ENCODE assay signal across 8 cellular contexts in genomic region chr2:237967463-237967871, GRCh38. TPM values are rescaled to one million over a fixed set of nuclear protein-coding genes. Genes with fewer than 3 reads are reported as not detected.
DNase-seq lines count a peak whose midpoint lies in the region; ATAC-seq, FAIRE-seq and TF ChIP-seq lines count a peak whose summit lies in the region.

No MANE protein-coding gene starts in this region.

- FAIRE-seq in K562 (lab: Jason Lieb, UNC) = no peak

- H3K4me3 ChIP-seq in GM08714 (ENCODE audit: low read length) (peak overlapping the region; percentile 58), MG63 (peak overlapping the region; percentile 79), K562 (peak overlapping the region; percentile 79), smooth muscle cell (peak overlapping the region; percentile 91)

- peak overlapping the region; percentile 74 to 96 for H3K9ac ChIP-seq in K562 (ENCODE audit: insufficient read depth in 1 of 2, low read depth in 2 of 2, low read length in 2 of 2)
- H3K9ac ChIP-seq in smooth muscle cell (ENCODE audit: low read depth) = peak overlapping the region; percentile 81

- WGBS in K562 (ENCODE audit: insufficient coverage, low coverage, missing lambda C conversion rate) = 0% methylated on average over 13 of the region's 30 CpGs
- WGBS in smooth muscle cell (ENCODE audit: low lambda C conversion rate) = under 1% methylated on average over 29 of the region's 30 CpGs

- H3K9me3 ChIP-seq in MG63 (peaks cover 13% of the 10 kb centered on the region), K562 (replicated peaks; ENCODE audit: control insufficient read depth, insufficient read depth, low read depth, low read length) (peaks cover 7% of the 10 kb centered on the region), smooth muscle cell (replicated peaks; ENCODE audit: low read depth) (no peaks in the 10 kb centered on the region)

- TF ChIP-seq CTCF in K562 (IDR thresholded peaks at IDR 0.05 in 2 of 3, conservative IDR thresholded peaks at IDR 0.05 in 1 of 3; ENCODE audit: insufficient read depth in 2 of 3, low read depth in 1 of 3, low read length in 3 of 3) (no peak), smooth muscle cell (IDR thresholded peaks at IDR 0.05; ENCODE audit: borderline replicate concordance, insufficient read depth, poor library complexity, severe bottlenecking) (no peak)

- in situ Hi-C loops in K562 (cut with MboI) = no loop called here

- no peak for TF ChIP-seq RAD21 in K562 (CRISPR knock-in tag; conservative IDR thresholded peaks at IDR 0.05 in 1 of 2, IDR thresholded peaks at IDR 0.05 in 1 of 2)

- H3K4me2 ChIP-seq in K562 (ENCODE audit: insufficient read depth, low read length) (peak overlapping the region; percentile 79), smooth muscle cell (peak overlapping the region; percentile 99)

- H3K79me2 ChIP-seq in K562 (ENCODE audit: control insufficient read depth, insufficient read depth, low read length) (peaks cover 53% of the 10 kb centered on the region), smooth muscle cell (ENCODE audit: low read depth) (peaks cover 52% of the 10 kb centered on the region)

- H3K27ac ChIP-seq in K562 (ENCODE audit: extremely low read depth, low read depth, low read length) (peak overlapping the region; percentile 71), smooth muscle cell (ENCODE audit: low read depth) (no peak overlapping the region)

- H3K9me1 ChIP-seq in K562 (ENCODE audit: control insufficient read depth, insufficient read depth, low read length) = peaks cover 7% of the 10 kb centered on the region

- H3K4me1 ChIP-seq in K562 (replicated peaks in 1 of 2; ENCODE audit: control insufficient read depth in 2 of 2, insufficient read depth in 2 of 2, low read length in 2 of 2) = peaks cover 37 to 41% of the 10 kb centered on the region in 2 experiments
- peaks cover 13% of the 10 kb centered on the region for H3K4me1 ChIP-seq in smooth muscle cell (ENCODE audit: low read depth)

- intact Hi-C loops in K562 (cut with micrococcal nuclease) = no loop called here

- H3K27me3 ChIP-seq in MG63 (no peaks in the 10 kb centered on the region), K562 (ENCODE audit: control insufficient read depth in 2 of 2, insufficient read depth in 2 of 2, low read length in 2 of 2) (no peaks in the 10 kb centered on the region), smooth muscle cell (ENCODE audit: low read depth) (no peaks in the 10 kb centered on the region)

- H4K20me1 ChIP-seq in K562 (replicated peaks; ENCODE audit: control insufficient read depth, insufficient read depth, low read length) (peaks cover 25% of the 10 kb centered on the region; the same call in 1 of the 2 replicates), smooth muscle cell (ENCODE audit: low read depth) (peaks cover 51% of the 10 kb centered on the region)

- no peaks in the 10 kb centered on the region for H3F3A ChIP-seq in smooth muscle cell (ENCODE audit: low read depth)

- no peak for TF ChIP-seq POLR2A in K562 (conservative IDR thresholded peaks at IDR 0.05)

- 0 out of 3 replicates have a peak, but pooled peaks have one; percentile 4 for ATAC-seq in K562

- H2AFZ ChIP-seq in K562 (ENCODE audit: low read depth, low read length) (no peak overlapping the region), smooth muscle cell (ENCODE audit: low read depth) (peak overlapping the region; percentile 70)

- H3K36me3 ChIP-seq in MG63 (peaks cover 5% of the 10 kb centered on the region), K562 (ENCODE audit: control insufficient read depth, insufficient read depth, low read length) (peaks cover 16% of the 10 kb centered on the region; the same call in 2 of the 3 replicates), smooth muscle cell (ENCODE audit: low read depth) (no peaks in the 10 kb centered on the region)

- no TSS peak for BruUV-seq in K562 (replicated peaks; lab: Mats Ljungman, UMichigan)

- CTCF ChIA-PET in K562 (lab: Yijun Ruan, JAX; ENCODE audit: low intra/inter-chr PET ratio) = no interaction called here

- TF ChIP-seq EP300 in K562 (IDR thresholded peaks at IDR 0.05; ENCODE audit: low read length) = no peak

- DNase-seq in MG63 (no peak), K562 (ENCODE audit: extremely low read depth in 1 of 4, low spot score in 3 of 4) (peak in 3 of 4 experiments; percentile 29 to 36 (median 32)), iPS-NIHi11 (ENCODE audit: low spot score) (peak; percentile 60), smooth muscle cell (lab: John Stamatoyannopoulos, UW; ENCODE audit: unreplicated experiment) (no peak), putamen (ENCODE audit: low spot score) (no peak), DMS114 treated with DMSO at 0.1 percent for 48 hours (lab: John Stamatoyannopoulos, UW; ENCODE audit: unreplicated experiment) (no peak)
- no peak for DNase-seq in effector CD4-positive, alpha-beta T cell

- POLR2A ChIA-PET in K562 (lab: Yijun Ruan, JAX) = interaction anchor here (2.0 kb wide), 1 partner anchor 12 kb away, joined by 7 read pairs; no protein-coding TSS in a partner anchor

TF ChIP-seq in K562, 482 proteins besides CTCF, POLR2A, EP300 and RAD21 (continues in another document):
- TF ChIP-seq ZNF696 (CRISPR knock-in tag; conservative IDR thresholded peaks at IDR 0.05) (no peak), CHD1 (IDR thresholded peaks at IDR 0.05; ENCODE audit: low read length) (peak; percentile 68), SAP30 (IDR thresholded peaks at IDR 0.05; ENCODE audit: borderline replicate concordance, insufficient read depth, low read depth, low read length, poor library complexity, severe bottlenecking) (peak; percentile 41), ZFX (CRISPR knock-in tag; IDR thresholded peaks at IDR 0.05) (peak; percentile 45; the same call in 1 of the 2 replicates), HOXB6 (CRISPR knock-in tag; IDR thresholded peaks at IDR 0.05; ENCODE audit: borderline replicate concordance) (no peak), KHSRP (IDR thresholded peaks at IDR 0.05) (no peak)
- TF ChIP-seq, protein P1, sequence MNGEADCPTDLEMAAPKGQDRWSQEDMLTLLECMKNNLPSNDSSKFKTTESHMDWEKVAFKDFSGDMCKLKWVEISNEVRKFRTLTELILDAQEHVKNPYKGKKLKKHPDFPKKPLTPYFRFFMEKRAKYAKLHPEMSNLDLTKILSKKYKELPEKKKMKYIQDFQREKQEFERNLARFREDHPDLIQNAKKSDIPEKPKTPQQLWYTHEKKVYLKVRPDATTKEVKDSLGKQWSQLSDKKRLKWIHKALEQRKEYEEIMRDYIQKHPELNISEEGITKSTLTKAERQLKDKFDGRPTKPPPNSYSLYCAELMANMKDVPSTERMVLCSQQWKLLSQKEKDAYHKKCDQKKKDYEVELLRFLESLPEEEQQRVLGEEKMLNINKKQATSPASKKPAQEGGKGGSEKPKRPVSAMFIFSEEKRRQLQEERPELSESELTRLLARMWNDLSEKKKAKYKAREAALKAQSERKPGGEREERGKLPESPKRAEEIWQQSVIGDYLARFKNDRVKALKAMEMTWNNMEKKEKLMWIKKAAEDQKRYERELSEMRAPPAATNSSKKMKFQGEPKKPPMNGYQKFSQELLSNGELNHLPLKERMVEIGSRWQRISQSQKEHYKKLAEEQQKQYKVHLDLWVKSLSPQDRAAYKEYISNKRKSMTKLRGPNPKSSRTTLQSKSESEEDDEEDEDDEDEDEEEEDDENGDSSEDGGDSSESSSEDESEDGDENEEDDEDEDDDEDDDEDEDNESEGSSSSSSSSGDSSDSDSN (IDR thresholded peaks at IDR 0.05; ENCODE audit: borderline replicate concordance in 1 of 2, low read depth in 2 of 2, low read length in 2 of 2) = 0 out of 4 replicates have a peak, but pooled peaks of 1 of the 2 experiments have one; percentile 35

RNA-seq across cellular contexts. Expression of gene UBE2F, which starts 0.7 kb away (rescaled TPM):
- total RNA-seq in MG63 (2014; rRNA removed; shearing (Covaris generic); ENCODE audit: low replicate concordance) = 121 and 138 TPM in 2 replicates
- total RNA-seq in K562 (2011; cell fraction: chromatin; rRNA removed; ENCODE audit: low replicate concordance) = 51.8 and 53.3 TPM in 2 replicates
- 34.2 and 44.7 TPM in 2 replicates for total RNA-seq in K562 (2011; cell fraction: nucleolus; rRNA removed)
- 38.6 and 66.0 TPM in 2 replicates for total RNA-seq in K562 (2011; cell fraction: nucleoplasm; rRNA removed)
- total RNA-seq in K562 (2014; rRNA removed) (44.3 and 54.0 TPM in 2 replicates), K562 (2014; rRNA removed; fragmentation: Illumina TruSeq; extraction: Trizol) (56.4 and 59.4 TPM in 2 replicates), K562 (2015; rRNA removed; fragmentation: Illumina TruSeq; extraction: Trizol) (42.8 and 50.7 TPM in 2 replicates), K562 (2021) (53.0 and 57.9 TPM in 2 replicates), smooth muscle cell (52.1 and 94.8 TPM in 2 replicates)
- polyA plus RNA-seq in K562 (2011; rRNA removed) (68.5 and 87.1 TPM in 2 replicates), K562 (2014; fragmentation: Illumina TruSeq; extraction: Trizol) (82.6 and 88.1 TPM in 2 replicates), K562 (2014; fragmentation: Nextera tagmentation; extraction: Ambion mirVana) (10 to 100 TPM; 18.1 to 24.9 TPM), K562 (2014; rRNA removed) (52.9 and 62.2 TPM in 2 replicates), smooth muscle cell (52.5 and 59.1 TPM in 2 replicates)
- 52.0 and 70.8 TPM in 2 replicates for polyA plus RNA-seq in K562 (2011; cell fraction: cytosol; rRNA removed)
- 21.9 and 30.1 TPM in 2 replicates for polyA plus RNA-seq in K562 (2011; cell fraction: nucleus; rRNA removed)
- 55.3 and 72.7 TPM in 2 replicates for polyA plus RNA-seq in K562 (2012)
- 36.2 and 36.5 TPM in 2 replicates for polyA minus RNA-seq in K562 (2011; rRNA and poly(A)+ RNA removed)
- 22.9 and 26.1 TPM in 2 replicates for polyA minus RNA-seq in K562 (2011; cell fraction: cytosol; rRNA and poly(A)+ RNA removed)
- 21.5 and 27.3 TPM in 2 replicates for polyA minus RNA-seq in K562 (2011; cell fraction: nucleus; rRNA and poly(A)+ RNA removed)

Comparison
In these comparisons a context has a peak if more than half of its experiments do, and no peak if none do; other contexts are left out.
1. DNase-seq: peak in K562 (3 of 4) and iPS-NIHi11 (single experiment); none in MG63 (single experiment), smooth muscle cell (single experiment), effector CD4-positive, alpha-beta T cell (single experiment), putamen (single experiment) and DMS114 treated with DMSO at 0.1 percent for 48 hours (single experiment).
2. Peak in every context shown above with its lines, with median percentiles within 50 percentile points of each other: H3K4me3 ChIP-seq.